In the genomic region with DNA sequence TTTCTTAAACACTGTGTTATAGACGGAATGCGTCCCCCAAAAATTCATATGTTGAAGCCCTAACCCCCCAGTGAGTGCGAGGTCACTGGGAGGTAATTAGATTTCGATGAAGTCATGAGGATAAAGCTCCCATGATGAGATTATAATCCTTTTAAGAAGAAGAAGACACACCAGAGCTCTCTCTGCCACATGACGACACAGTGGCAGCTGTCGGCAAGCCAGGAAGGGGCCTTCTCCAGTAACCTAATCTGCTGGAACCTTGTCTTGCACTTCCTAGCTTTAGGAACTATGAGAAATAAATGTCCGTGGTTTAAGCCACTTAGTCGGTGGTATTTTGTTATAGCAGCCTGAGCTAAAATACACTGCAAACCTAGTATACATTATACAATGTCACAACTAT, we compare ENCODE assay signal across 36 cellular contexts.
"Had no signal": no experiment of that assay in that cellular context is flagged by ENCODE, and none has a peak within 500 bp of the region (broad histone marks: within the 10 kb centered on the region; RNA-seq: fewer than 3 reads in every experiment).

No MANE protein-coding gene starts in this region.

- FAIRE-seq: RCC 7860, TTC549 had no signal

- H3K27ac ChIP-seq: cardiac muscle cell, KMS-11, PC-9, RWPE1, SK-N-MC had no signal

- H3K27me3 Mint-ChIP-seq: activated CD4-positive, alpha-beta memory T cell treated with anti-CD3 and anti-CD28 coated beads, Interleukin-2, amount 10 ng/mL, durations not matched to agents 7 days and 5 days; activated CD4-positive, alpha-beta T cell treated with anti-CD3 and anti-CD28 coated beads for 36 hours; activated CD8-positive, alpha-beta memory T cell treated with anti-CD3 and anti-CD28 coated beads, Interleukin-2, amount 10 ng/mL, durations not matched to agents 7 days and 5 days; activated naive CD8-positive, alpha-beta T cell treated with anti-CD3 and anti-CD28 coated beads for 36 hours; central memory CD8-positive, alpha-beta T cell had no signal

- H3K9me3 Mint-ChIP-seq: activated CD4-positive, alpha-beta memory T cell treated with anti-CD3 and anti-CD28 coated beads, Interleukin-2, amount 10 ng/mL, durations not matched to agents 7 days and 5 days; activated naive CD8-positive, alpha-beta T cell treated with anti-CD3 and anti-CD28 coated beads for 36 hours; central memory CD8-positive, alpha-beta T cell; T-helper 2 cell treated with Interferon-gamma antibody and Interleukin-4, amounts not matched to agents 5 μg/mL and 100 μg/mL, for 36 hours; WTC11 had no signal

- H3K4me2 ChIP-seq: KMS-11, PC-9 had no signal

- H3K4me1 Mint-ChIP-seq: activated CD4-positive, alpha-beta memory T cell treated with anti-CD3 and anti-CD28 coated beads, Interleukin-2, amount 10 ng/mL, durations not matched to agents 7 days and 5 days; activated CD4-positive, alpha-beta T cell treated with anti-CD3 and anti-CD28 coated beads for 36 hours; activated CD8-positive, alpha-beta memory T cell treated with anti-CD3 and anti-CD28 coated beads, Interleukin-2, amount 10 ng/mL, durations not matched to agents 7 days and 5 days; activated naive CD8-positive, alpha-beta T cell treated with anti-CD3 and anti-CD28 coated beads for 36 hours; central memory CD8-positive, alpha-beta T cell had no signal

- DNase-seq: activated CD4-positive, alpha-beta memory T cell treated with anti-CD3 and anti-CD28 coated beads, Interleukin-2, amount 10 ng/mL, durations not matched to agents 7 days and 5 days; activated CD4-positive, alpha-beta T cell treated with anti-CD3 and anti-CD28 coated beads for 36 hours; activated CD8-positive, alpha-beta memory T cell treated with anti-CD3 and anti-CD28 coated beads for 24 hours; activated CD8-positive, alpha-beta memory T cell treated with anti-CD3 and anti-CD28 coated beads, Interleukin-2, amount 10 ng/mL, durations not matched to agents 7 days and 5 days; activated CD8-positive, alpha-beta memory T cell treated with anti-CD3 and anti-CD28 coated beads, Interleukin-2, amount 50 U/mL, for 48 hours; activated effector memory CD4-positive, alpha-beta T cell treated with anti-CD3 and anti-CD28 coated beads, Interleukin-2, amount 50 U/mL, for 16 hours; activated naive CD4-positive, alpha-beta T cell; activated naive CD4-positive, alpha-beta T cell treated with anti-CD3 and anti-CD28 coated beads, Interleukin-2, amount 50 U/mL, for 16 hours; activated naive CD8-positive, alpha-beta T cell treated with anti-CD3 and anti-CD28 coated beads for 36 hours; activated T-cell treated with anti-CD3 and anti-CD28 coated beads, Interleukin-2, amount 50 U/mL, for 48 hours; amniotic stem cell; aorta; NCI-H1092 treated with DMSO at 0.1 percent for 48 hours; NCI-H1417; NCI-H146; NCI-H187; NCI-H2029 treated with DMSO at 0.1 percent for 48 hours; NCI-H2107; NCI-H2171; NCI-H510A; NCI-H69; NK-92 treated with Interleukin-12 subunit alpha and Interleukin-12 subunit beta, amount 100 ng/mL, for 24 hours; PC-9; SIG-M5 had no signal

- H3K27ac Mint-ChIP-seq: activated CD4-positive, alpha-beta memory T cell treated with anti-CD3 and anti-CD28 coated beads, Interleukin-2, amount 10 ng/mL, durations not matched to agents 7 days and 5 days; activated CD4-positive, alpha-beta T cell treated with anti-CD3 and anti-CD28 coated beads for 36 hours; activated CD8-positive, alpha-beta memory T cell treated with anti-CD3 and anti-CD28 coated beads, Interleukin-2, amount 10 ng/mL, durations not matched to agents 7 days and 5 days; activated naive CD8-positive, alpha-beta T cell treated with anti-CD3 and anti-CD28 coated beads for 36 hours; T-helper 1 cell treated with Interleukin-12 subunit alpha and Interleukin-12 subunit beta and Interleukin-4 antibody, amounts not matched to agents 30 μg/mL and 1 μg/mL, for 36 hours; T-helper 2 cell treated with Interferon-gamma antibody and Interleukin-4, amounts not matched to agents 5 μg/mL and 100 μg/mL, for 36 hours; WTC11 had no signal

- H3K9ac ChIP-seq: KMS-11 had no signal

- H3K27me3 ChIP-seq: cardiac muscle cell had no signal

- H3K4me3 Mint-ChIP-seq: activated CD4-positive, alpha-beta memory T cell treated with anti-CD3 and anti-CD28 coated beads, Interleukin-2, amount 10 ng/mL, durations not matched to agents 7 days and 5 days; activated CD4-positive, alpha-beta T cell treated with anti-CD3 and anti-CD28 coated beads for 36 hours; activated CD8-positive, alpha-beta memory T cell treated with anti-CD3 and anti-CD28 coated beads, Interleukin-2, amount 10 ng/mL, durations not matched to agents 7 days and 5 days; activated naive CD8-positive, alpha-beta T cell treated with anti-CD3 and anti-CD28 coated beads for 36 hours; central memory CD8-positive, alpha-beta T cell; T-helper 1 cell treated with Interleukin-12 subunit alpha and Interleukin-12 subunit beta and Interleukin-4 antibody, amounts not matched to agents 30 μg/mL and 1 μg/mL, for 36 hours; T-helper 2 cell treated with Interferon-gamma antibody and Interleukin-4, amounts not matched to agents 5 μg/mL and 100 μg/mL, for 36 hours; WTC11 had no signal

- H2AFZ ChIP-seq: PC-9 had no signal

- H3K4me3 ChIP-seq: cardiac muscle cell, PC-9, SK-N-MC had no signal

- ATAC-seq: activated CD4-positive, alpha-beta T cell treated with anti-CD3 and anti-CD28 coated beads for 36 hours; activated CD4-positive, CD25-positive, alpha-beta regulatory T cell treated with anti-CD3 and anti-CD28 coated beads, Interleukin-2, amount 50 U/mL, for 24 hours; activated CD8-positive, alpha-beta memory T cell treated with anti-CD3 and anti-CD28 coated beads, Interleukin-2, amount 10 ng/mL, durations not matched to agents 7 days and 5 days; Right ventricle myocardium inferior; WTC11 had no signal
